Comparison of ENCODE assay signal across 1 cellular context in genomic region chr10:3766046-3766761, GRCh38.
A peak's percentile ranks its signal among the peaks of the same experiment; 100 is the strongest.
TF ChIP-seq lines count a peak whose summit lies in the region.

No MANE protein-coding gene starts in this region.

TF ChIP-seq in HepG2, 621 proteins besides CTCF, POLR2A, EP300 and RAD21 (continued from another document and continues in another):
- TF ChIP-seq, protein P1, sequence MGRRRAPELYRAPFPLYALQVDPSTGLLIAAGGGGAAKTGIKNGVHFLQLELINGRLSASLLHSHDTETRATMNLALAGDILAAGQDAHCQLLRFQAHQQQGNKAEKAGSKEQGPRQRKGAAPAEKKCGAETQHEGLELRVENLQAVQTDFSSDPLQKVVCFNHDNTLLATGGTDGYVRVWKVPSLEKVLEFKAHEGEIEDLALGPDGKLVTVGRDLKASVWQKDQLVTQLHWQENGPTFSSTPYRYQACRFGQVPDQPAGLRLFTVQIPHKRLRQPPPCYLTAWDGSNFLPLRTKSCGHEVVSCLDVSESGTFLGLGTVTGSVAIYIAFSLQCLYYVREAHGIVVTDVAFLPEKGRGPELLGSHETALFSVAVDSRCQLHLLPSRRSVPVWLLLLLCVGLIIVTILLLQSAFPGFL (CRISPR knock-in tag; IDR thresholded peaks at IDR 0.05) = no peak
- TF ChIP-seq, protein P2, sequence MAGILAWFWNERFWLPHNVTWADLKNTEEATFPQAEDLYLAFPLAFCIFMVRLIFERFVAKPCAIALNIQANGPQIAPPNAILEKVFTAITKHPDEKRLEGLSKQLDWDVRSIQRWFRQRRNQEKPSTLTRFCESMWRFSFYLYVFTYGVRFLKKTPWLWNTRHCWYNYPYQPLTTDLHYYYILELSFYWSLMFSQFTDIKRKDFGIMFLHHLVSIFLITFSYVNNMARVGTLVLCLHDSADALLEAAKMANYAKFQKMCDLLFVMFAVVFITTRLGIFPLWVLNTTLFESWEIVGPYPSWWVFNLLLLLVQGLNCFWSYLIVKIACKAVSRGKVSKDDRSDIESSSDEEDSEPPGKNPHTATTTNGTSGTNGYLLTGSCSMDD (CRISPR knock-in tag; IDR thresholded peaks at IDR 0.05) = no peak
- TF ChIP-seq ZFY (CRISPR knock-in tag; IDR thresholded peaks at IDR 0.05) = no peak
- peak; percentile 48; the same call in 1 of the 2 replicates for TF ChIP-seq NFKB2 (CRISPR knock-in tag; IDR thresholded peaks at IDR 0.05; ENCODE audit: borderline replicate concordance)
- TF ChIP-seq CENPT (CRISPR knock-in tag; IDR thresholded peaks at IDR 0.05; ENCODE audit: low read depth) = no peak
- TF ChIP-seq ZSCAN21 (CRISPR knock-in tag; IDR thresholded peaks at IDR 0.05; ENCODE audit: borderline replicate concordance) = no peak
- TF ChIP-seq MZF1 (CRISPR knock-in tag; IDR thresholded peaks at IDR 0.05; ENCODE audit: borderline replicate concordance) = no peak
- TF ChIP-seq ZNF597 (CRISPR knock-in tag; IDR thresholded peaks at IDR 0.05) = no peak
- peak; percentile 76 for TF ChIP-seq IRF2 (CRISPR knock-in tag; IDR thresholded peaks at IDR 0.05)
- no peak for TF ChIP-seq ATF7-NPFF (CRISPR knock-in tag; IDR thresholded peaks at IDR 0.05; ENCODE audit: low read depth)
- TF ChIP-seq, protein P3, sequence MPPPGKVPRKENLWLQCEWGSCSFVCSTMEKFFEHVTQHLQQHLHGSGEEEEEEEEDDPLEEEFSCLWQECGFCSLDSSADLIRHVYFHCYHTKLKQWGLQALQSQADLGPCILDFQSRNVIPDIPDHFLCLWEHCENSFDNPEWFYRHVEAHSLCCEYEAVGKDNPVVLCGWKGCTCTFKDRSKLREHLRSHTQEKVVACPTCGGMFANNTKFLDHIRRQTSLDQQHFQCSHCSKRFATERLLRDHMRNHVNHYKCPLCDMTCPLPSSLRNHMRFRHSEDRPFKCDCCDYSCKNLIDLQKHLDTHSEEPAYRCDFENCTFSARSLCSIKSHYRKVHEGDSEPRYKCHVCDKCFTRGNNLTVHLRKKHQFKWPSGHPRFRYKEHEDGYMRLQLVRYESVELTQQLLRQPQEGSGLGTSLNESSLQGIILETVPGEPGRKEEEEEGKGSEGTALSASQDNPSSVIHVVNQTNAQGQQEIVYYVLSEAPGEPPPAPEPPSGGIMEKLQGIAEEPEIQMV (CRISPR knock-in tag; IDR thresholded peaks at IDR 0.05; ENCODE audit: low read depth) = 0 out of 2 replicates have a peak, but pooled peaks have one; percentile 54
- TF ChIP-seq SAP130 (CRISPR knock-in tag; IDR thresholded peaks at IDR 0.05; ENCODE audit: low read depth) = peak; percentile 83
- TF ChIP-seq, protein P4, sequence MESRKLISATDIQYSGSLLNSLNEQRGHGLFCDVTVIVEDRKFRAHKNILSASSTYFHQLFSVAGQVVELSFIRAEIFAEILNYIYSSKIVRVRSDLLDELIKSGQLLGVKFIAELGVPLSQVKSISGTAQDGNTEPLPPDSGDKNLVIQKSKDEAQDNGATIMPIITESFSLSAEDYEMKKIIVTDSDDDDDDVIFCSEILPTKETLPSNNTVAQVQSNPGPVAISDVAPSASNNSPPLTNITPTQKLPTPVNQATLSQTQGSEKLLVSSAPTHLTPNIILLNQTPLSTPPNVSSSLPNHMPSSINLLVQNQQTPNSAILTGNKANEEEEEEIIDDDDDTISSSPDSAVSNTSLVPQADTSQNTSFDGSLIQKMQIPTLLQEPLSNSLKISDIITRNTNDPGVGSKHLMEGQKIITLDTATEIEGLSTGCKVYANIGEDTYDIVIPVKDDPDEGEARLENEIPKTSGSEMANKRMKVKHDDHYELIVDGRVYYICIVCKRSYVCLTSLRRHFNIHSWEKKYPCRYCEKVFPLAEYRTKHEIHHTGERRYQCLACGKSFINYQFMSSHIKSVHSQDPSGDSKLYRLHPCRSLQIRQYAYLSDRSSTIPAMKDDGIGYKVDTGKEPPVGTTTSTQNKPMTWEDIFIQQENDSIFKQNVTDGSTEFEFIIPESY (CRISPR knock-in tag; IDR thresholded peaks at IDR 0.05) = no peak
- TF ChIP-seq KLF16 (CRISPR knock-in tag; IDR thresholded peaks at IDR 0.05) = 0 out of 4 replicates have a peak, but pooled peaks of 1 of the 2 experiments have one; percentile 50
- TF ChIP-seq ZNF331 (CRISPR knock-in tag; IDR thresholded peaks at IDR 0.05) = peak; percentile 46; the same call in 1 of the 2 replicates
- TF ChIP-seq KAT8 (CRISPR knock-in tag; IDR thresholded peaks at IDR 0.05) = peak; percentile 51; the same call in 1 of the 2 replicates
- no peak for TF ChIP-seq TOE1 (CRISPR knock-in tag; IDR thresholded peaks at IDR 0.05)
- no peak for TF ChIP-seq ZSCAN20 (CRISPR knock-in tag; IDR thresholded peaks at IDR 0.05; ENCODE audit: borderline replicate concordance)
- 0 out of 2 replicates have a peak, but pooled peaks have one; percentile 16 for TF ChIP-seq NR2F6 (IDR thresholded peaks at IDR 0.05)
- peak; percentile 62 for TF ChIP-seq NR2F6 (CRISPR knock-in tag; IDR thresholded peaks at IDR 0.05)
- TF ChIP-seq PHF8 (CRISPR knock-in tag; IDR thresholded peaks at IDR 0.05) = no peak
- no peak for TF ChIP-seq GTF3A (CRISPR knock-in tag; conservative IDR thresholded peaks at IDR 0.05)
- 0 out of 2 replicates have a peak, but pooled peaks have one; percentile 26 for TF ChIP-seq ZNF619 (CRISPR knock-in tag; IDR thresholded peaks at IDR 0.05)
- TF ChIP-seq ZNF431 (CRISPR knock-in tag; IDR thresholded peaks at IDR 0.05; ENCODE audit: borderline replicate concordance, low read depth) = peak; percentile 50; the same call in 1 of the 2 replicates
- TF ChIP-seq, protein P5, sequence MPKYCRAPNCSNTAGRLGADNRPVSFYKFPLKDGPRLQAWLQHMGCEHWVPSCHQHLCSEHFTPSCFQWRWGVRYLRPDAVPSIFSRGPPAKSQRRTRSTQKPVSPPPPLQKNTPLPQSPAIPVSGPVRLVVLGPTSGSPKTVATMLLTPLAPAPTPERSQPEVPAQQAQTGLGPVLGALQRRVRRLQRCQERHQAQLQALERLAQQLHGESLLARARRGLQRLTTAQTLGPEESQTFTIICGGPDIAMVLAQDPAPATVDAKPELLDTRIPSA (CRISPR knock-in tag; IDR thresholded peaks at IDR 0.05; ENCODE audit: borderline replicate concordance) = no peak
- TF ChIP-seq, protein P6, sequence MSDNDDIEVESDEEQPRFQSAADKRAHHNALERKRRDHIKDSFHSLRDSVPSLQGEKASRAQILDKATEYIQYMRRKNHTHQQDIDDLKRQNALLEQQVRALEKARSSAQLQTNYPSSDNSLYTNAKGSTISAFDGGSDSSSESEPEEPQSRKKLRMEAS (IDR thresholded peaks at IDR 0.05) = peak; percentile 53
- no peak for TF ChIP-seq SUZ12 (IDR thresholded peaks at IDR 0.05; ENCODE audit: low read depth, low read length)
- TF ChIP-seq TBX2 (CRISPR knock-in tag; IDR thresholded peaks at IDR 0.05; ENCODE audit: borderline replicate concordance) = peak; percentile 83
- TF ChIP-seq NFATC3 (CRISPR knock-in tag; IDR thresholded peaks at IDR 0.05) = no peak
- no peak for TF ChIP-seq ZNF782 (CRISPR knock-in tag; IDR thresholded peaks at IDR 0.05; ENCODE audit: borderline replicate concordance)
- no peak for TF ChIP-seq SRSF4 (IDR thresholded peaks at IDR 0.05; ENCODE audit: low read depth, low read length, poor library complexity, severe bottlenecking)
- TF ChIP-seq ATRX (CRISPR knock-in tag; IDR thresholded peaks at IDR 0.05; ENCODE audit: borderline replicate concordance) = no peak
- no peak for TF ChIP-seq ZNF441 (CRISPR knock-in tag; IDR thresholded peaks at IDR 0.05; ENCODE audit: borderline replicate concordance)
- TF ChIP-seq ZNF230 (CRISPR knock-in tag; IDR thresholded peaks at IDR 0.05) = no peak
- TF ChIP-seq CCAR2 (optimal IDR thresholded peaks at IDR 0.05; ENCODE audit: low read depth, low read length) = no peak
- peak; percentile 59; the same call in 1 of the 2 replicates for TF ChIP-seq RCOR2 (CRISPR knock-in tag; IDR thresholded peaks at IDR 0.05)
- TF ChIP-seq CENPX (CRISPR knock-in tag; IDR thresholded peaks at IDR 0.05) = no peak
- peak; percentile 18; the same call in 1 of the 2 replicates for TF ChIP-seq STAG1 (CRISPR knock-in tag; IDR thresholded peaks at IDR 0.05)
- TF ChIP-seq ZNF18 (CRISPR knock-in tag; IDR thresholded peaks at IDR 0.05; ENCODE audit: insufficient replicate concordance) = no peak
- TF ChIP-seq SALL2 (CRISPR knock-in tag; IDR thresholded peaks at IDR 0.05) = no peak
- TF ChIP-seq KDM2A (CRISPR knock-in tag; IDR thresholded peaks at IDR 0.05; ENCODE audit: borderline replicate concordance, low read depth) = peak; percentile 37; the same call in 1 of the 2 replicates
- TF ChIP-seq ARID4A (CRISPR knock-in tag; IDR thresholded peaks at IDR 0.05; ENCODE audit: borderline replicate concordance) = no peak; the same call in 1 of the 2 replicates
- TF ChIP-seq TCF7 (IDR thresholded peaks at IDR 0.05; ENCODE audit: low read depth) = no peak
- no peak for TF ChIP-seq SNAI1 (CRISPR knock-in tag; IDR thresholded peaks at IDR 0.05; ENCODE audit: borderline replicate concordance)
- TF ChIP-seq, protein P7, sequence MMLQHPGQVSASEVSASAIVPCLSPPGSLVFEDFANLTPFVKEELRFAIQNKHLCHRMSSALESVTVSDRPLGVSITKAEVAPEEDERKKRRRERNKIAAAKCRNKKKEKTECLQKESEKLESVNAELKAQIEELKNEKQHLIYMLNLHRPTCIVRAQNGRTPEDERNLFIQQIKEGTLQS (CRISPR knock-in tag; IDR thresholded peaks at IDR 0.05) = no peak
- no peak for TF ChIP-seq RBM39 (IDR thresholded peaks at IDR 0.05; ENCODE audit: low read depth, low read length, poor library complexity, severe bottlenecking)
- TF ChIP-seq ZNF496 (CRISPR knock-in tag; IDR thresholded peaks at IDR 0.05; ENCODE audit: insufficient replicate concordance) = no peak
- no peak for TF ChIP-seq NFIB (CRISPR knock-in tag; IDR thresholded peaks at IDR 0.05; ENCODE audit: borderline replicate concordance)
- TF ChIP-seq ZEB1 (IDR thresholded peaks at IDR 0.05; ENCODE audit: insufficient replicate concordance, low read depth) = peak; percentile 24
- no peak for TF ChIP-seq SRF (IDR thresholded peaks at IDR 0.05; ENCODE audit: low read depth, low read length)
- no peak for TF ChIP-seq ATF7 (IDR thresholded peaks at IDR 0.05)
- TF ChIP-seq ATF7 (CRISPR knock-in tag; IDR thresholded peaks at IDR 0.05) = no peak; the same call in 1 of the 2 replicates
- TF ChIP-seq SP4 (CRISPR knock-in tag; IDR thresholded peaks at IDR 0.05) = no peak
- 0 out of 2 replicates have a peak, but pooled peaks have one; percentile 49 for TF ChIP-seq CHD2 (IDR thresholded peaks at IDR 0.05; ENCODE audit: low read depth, low read length)
- TF ChIP-seq ZFP41 (CRISPR knock-in tag; IDR thresholded peaks at IDR 0.05; ENCODE audit: borderline replicate concordance) = no peak
